In the genomic region with DNA sequence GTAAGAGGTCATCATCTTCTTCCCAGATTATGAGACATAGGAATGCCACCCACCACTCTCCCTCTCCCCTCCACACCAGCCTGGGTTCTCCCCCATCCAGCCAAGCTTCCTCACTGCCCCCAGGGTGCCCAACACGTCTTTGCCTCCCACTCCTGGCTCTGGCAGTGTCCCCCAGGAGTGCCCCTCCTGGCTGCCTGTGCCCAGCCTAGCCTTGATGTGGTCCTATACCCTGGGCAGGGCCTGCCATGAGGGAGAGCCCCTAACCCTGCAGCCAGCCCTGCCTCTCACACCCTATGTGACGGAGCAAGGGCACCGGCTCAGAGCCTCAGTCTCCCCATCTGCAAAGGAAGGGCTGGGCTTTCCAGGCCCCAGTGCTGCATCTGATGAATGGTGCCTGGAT, we compare ENCODE assay signal across 2 cellular contexts. TPM values are rescaled to one million over a fixed set of nuclear protein-coding genes. Genes with fewer than 3 reads are reported as not detected.
"Had no signal": no experiment of that assay in that cellular context is flagged by ENCODE, and none has a peak within 500 bp of the region (broad histone marks: within the 10 kb centered on the region; RNA-seq: fewer than 3 reads in every experiment).

No MANE protein-coding gene starts in this region.

RNA-seq across cellular contexts. Expression of a gene that starts 33.8 kb away (rescaled TPM):
- total RNA-seq: naive thymus-derived CD8-positive, alpha-beta T cell; natural killer cell treated with Interleukin-12 subunit alpha and Interleukin-12 subunit beta and Interleukin-15 and Interleukin-18, amount 100 ng/mL, for 72 hours had no signal
